Comparison of ENCODE assay signal across 13 cellular contexts in genomic region chr15:47750030-47750739, GRCh38. TPM values are rescaled to one million over a fixed set of nuclear protein-coding genes. Genes with fewer than 3 reads are reported as not detected.
A peak's percentile ranks its signal among the peaks of the same experiment; 100 is the strongest.
DNase-seq lines count a peak whose midpoint lies in the region; ATAC-seq and TF ChIP-seq lines count a peak whose summit lies in the region.
"Had no signal": no experiment of that assay in that cellular context is flagged by ENCODE, and none has a peak within 500 bp of the region (broad histone marks: within the 10 kb centered on the region; RNA-seq: fewer than 3 reads in every experiment).

No MANE protein-coding gene starts in this region.

- no peaks in the 10 kb centered on the region for H3K36me3 Mint-ChIP-seq in activated CD4-positive, alpha-beta T cell treated with anti-CD3 and anti-CD28 coated beads for 36 hours (ENCODE audit: low read depth)

- peak overlapping the region; percentile 56 for H3K27ac ChIP-seq in RWPE2 (ENCODE audit: poor library complexity, severe bottlenecking)
- H3K27ac ChIP-seq: coronary artery, parathyroid adenoma, vagina had no signal

- POLR2A ChIA-PET in activated CD4-positive, alpha-beta T cell treated with anti-CD3 and anti-CD28 coated beads for 36 hours (lab: Charles Lee): no interaction called here

- peaks cover 13% of the 10 kb centered on the region for H3K4me1 ChIP-seq in RWPE2 (ENCODE audit: insufficient read depth, poor library complexity, severe bottlenecking)
- H3K4me1 ChIP-seq: parathyroid adenoma had no signal

- no peaks in the 10 kb centered on the region for H3K27me3 Mint-ChIP-seq in activated CD4-positive, alpha-beta T cell treated with anti-CD3 and anti-CD28 coated beads for 36 hours

- H3K4me3 ChIP-seq in RWPE2 (ENCODE audit: severe bottlenecking): no peak overlapping the region
- H3K4me3 ChIP-seq in fibroblast of the aortic adventitia (ENCODE audit: low read depth, low read length): no peak overlapping the region
- H3K4me3 ChIP-seq: coronary artery, vagina had no signal

- intact Hi-C loops in activated CD4-positive, alpha-beta T cell treated with anti-CD3 and anti-CD28 coated beads for 36 hours (cut with DNase I, micrococcal nuclease): no loop called here

- peaks cover 6% of the 10 kb centered on the region for H3K9me3 ChIP-seq in RWPE2 (ENCODE audit: severe bottlenecking)
- H3K9me3 ChIP-seq: vagina had no signal

- no peaks in the 10 kb centered on the region for H3K36me3 ChIP-seq in RWPE2 (ENCODE audit: low read depth)

- CTCF ChIA-PET in activated CD4-positive, alpha-beta T cell treated with anti-CD3 and anti-CD28 coated beads for 36 hours (lab: Charles Lee): no interaction called here

- ATAC-seq in RWPE2 (ENCODE audit: low read depth): peak; percentile 100
- ATAC-seq in GM18909 (IDR thresholded peaks at IDR 0.05; ENCODE audit: poor library complexity, unreplicated experiment): no peak
- ATAC-seq in activated CD4-positive, alpha-beta T cell treated with anti-CD3 and anti-CD28 coated beads for 36 hours: no peak
- ATAC-seq in GM21390 (IDR thresholded peaks at IDR 0.05; ENCODE audit: unreplicated experiment): no peak

- peaks cover 13% of the 10 kb centered on the region for H3K9me3 Mint-ChIP-seq in activated CD4-positive, alpha-beta T cell treated with anti-CD3 and anti-CD28 coated beads for 36 hours (ENCODE audit: low read depth)

- no peaks in the 10 kb centered on the region for H3K27me3 ChIP-seq in RWPE2 (ENCODE audit: insufficient read depth, poor library complexity, severe bottlenecking)
- H3K27me3 ChIP-seq: vagina had no signal

- no peak for TF ChIP-seq CTCF in RWPE2 (IDR thresholded peaks at IDR 0.05; ENCODE audit: poor library complexity, severe bottlenecking)
- TF ChIP-seq CTCF in fibroblast of the aortic adventitia (IDR thresholded peaks at IDR 0.05; ENCODE audit: insufficient read depth, low read length): no peak

- no peak overlapping the region for H3K4me3 Mint-ChIP-seq in activated CD4-positive, alpha-beta T cell treated with anti-CD3 and anti-CD28 coated beads for 36 hours
- H3K4me3 Mint-ChIP-seq: immature natural killer cell had no signal

- DNase-seq in GM03348 (ENCODE audit: low spot score) (peak; percentile 78), RWPE2 (ENCODE audit: low spot score) (no peak), fibroblast of the aortic adventitia (ENCODE audit: low read depth) (peak; percentile 56), pulmonary artery endothelial cell (ENCODE audit: low read depth, low spot score) (peak; percentile 65), cerebellar nuclear complex (lab: John Stamatoyannopoulos, UW) (no peak)
- DNase-seq in activated CD4-positive, alpha-beta T cell treated with anti-CD3 and anti-CD28 coated beads for 36 hours: no peak
- DNase-seq: immature natural killer cell, NCI-H1048 had no signal

- H3K4me1 Mint-ChIP-seq in activated CD4-positive, alpha-beta T cell treated with anti-CD3 and anti-CD28 coated beads for 36 hours: no peaks in the 10 kb centered on the region
- H3K4me1 Mint-ChIP-seq: immature natural killer cell had no signal

- H3K27ac Mint-ChIP-seq in activated CD4-positive, alpha-beta T cell treated with anti-CD3 and anti-CD28 coated beads for 36 hours: no peak overlapping the region
- H3K27ac Mint-ChIP-seq: immature natural killer cell had no signal

RNA-seq across cellular contexts. Expression of gene SEMA6D, which starts 32.9 kb away (rescaled TPM):
- 3.9 and 17.7 TPM in 2 replicates for total RNA-seq in fibroblast of the aortic adventitia (ENCODE audit: low replicate concordance)
- 5.9 and 10.2 TPM in 2 replicates for total RNA-seq in pulmonary artery endothelial cell
- not detected for total RNA-seq in activated CD4-positive, alpha-beta T cell treated with anti-CD3 and anti-CD28 coated beads for 36 hours

Comparison
In these comparisons a context has a peak if more than half of its experiments do, and no peak if none do; other contexts are left out.
1. DNase-seq: peak in GM03348 (single experiment), fibroblast of the aortic adventitia (single experiment) and pulmonary artery endothelial cell (single experiment); none in RWPE2 (single experiment), cerebellar nuclear complex (0 of 2) and activated CD4-positive, alpha-beta T cell treated with anti-CD3 and anti-CD28 coated beads for 36 hours (single experiment).